In the genomic region with DNA sequence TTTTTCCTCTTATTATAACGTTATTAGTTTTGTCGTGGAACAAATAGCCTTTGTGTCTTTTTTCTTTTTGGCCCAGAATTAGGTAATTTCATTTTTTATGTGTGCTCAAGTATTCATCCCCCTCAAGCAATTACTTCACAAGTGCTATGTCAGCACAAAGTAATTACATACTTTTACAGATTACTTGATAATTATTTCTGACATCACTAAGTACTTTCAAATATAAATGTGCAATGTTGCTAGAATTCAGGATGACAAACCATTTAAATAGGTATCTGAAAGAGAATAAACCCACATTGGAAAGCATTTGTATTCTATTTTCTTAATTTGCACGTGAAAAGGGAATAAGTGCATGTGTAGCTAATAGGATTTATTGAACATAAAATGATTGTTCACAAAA, we compare ENCODE assay signal across 25 cellular contexts.
"Had no signal": no experiment of that assay in that cellular context is flagged by ENCODE, and none has a peak within 500 bp of the region (broad histone marks: within the 10 kb centered on the region; RNA-seq: fewer than 3 reads in every experiment).

No MANE protein-coding gene starts in this region.

- H3K4me1 Mint-ChIP-seq: activated B cell treated with CpG ODN at 0.5 μM for 24 hours; activated CD4-positive, alpha-beta T cell treated with anti-CD3 and anti-CD28 coated beads, Interleukin-2, amount 10 ng/mL, durations not matched to agents 24 days and 14 days; central memory CD8-positive, alpha-beta T cell; T-helper 17 cell had no signal

- H3K9me3 ChIP-seq: Peyer's patch had no signal

- H3K9me3 Mint-ChIP-seq: activated B cell treated with CpG ODN at 0.5 μM for 24 hours; activated naive CD4-positive, alpha-beta T cell treated with anti-CD3 and anti-CD28 coated beads for 36 hours; brain had no signal

- H3K27me3 ChIP-seq: Peyer's patch had no signal

- H3K27ac ChIP-seq: Peyer's patch had no signal

- H3K4me3 Mint-ChIP-seq: activated B cell treated with CpG ODN at 0.5 μM for 24 hours; activated CD4-positive, alpha-beta memory T cell treated with anti-CD3 and anti-CD28 coated beads for 36 hours; activated CD4-positive, alpha-beta T cell treated with anti-CD3 and anti-CD28 coated beads, Interleukin-2, amount 10 ng/mL, durations not matched to agents 24 days and 14 days; activated naive CD4-positive, alpha-beta T cell treated with anti-CD3 and anti-CD28 coated beads for 36 hours; activated naive CD8-positive, alpha-beta T cell; activated T-cell treated with anti-CD3 and anti-CD28 coated beads, Interleukin-2, amount 50 U/mL, for 4 hours; brain; central memory CD8-positive, alpha-beta T cell; T-helper 17 cell had no signal

- H3K27ac Mint-ChIP-seq: activated B cell treated with CpG ODN at 0.5 μM for 24 hours; activated CD4-positive, alpha-beta memory T cell treated with anti-CD3 and anti-CD28 coated beads for 36 hours; activated CD4-positive, alpha-beta T cell treated with anti-CD3 and anti-CD28 coated beads, Interleukin-2, amount 10 ng/mL, durations not matched to agents 24 days and 14 days; activated naive CD4-positive, alpha-beta T cell treated with anti-CD3 and anti-CD28 coated beads for 36 hours; activated naive CD8-positive, alpha-beta T cell; T-helper 17 cell had no signal

- H3K4me3 ChIP-seq: Peyer's patch had no signal

- H3K27me3 Mint-ChIP-seq: activated B cell treated with CpG ODN at 0.5 μM for 24 hours; activated CD4-positive, alpha-beta memory T cell treated with anti-CD3 and anti-CD28 coated beads for 36 hours; activated CD4-positive, alpha-beta T cell treated with anti-CD3 and anti-CD28 coated beads, Interleukin-2, amount 10 ng/mL, durations not matched to agents 24 days and 14 days; activated naive CD8-positive, alpha-beta T cell; brain; central memory CD8-positive, alpha-beta T cell; T-helper 17 cell had no signal

- H3K36me3 Mint-ChIP-seq: activated CD4-positive, alpha-beta memory T cell treated with anti-CD3 and anti-CD28 coated beads for 36 hours; activated naive CD8-positive, alpha-beta T cell; brain had no signal

- FAIRE-seq: astrocyte had no signal

- DNase-seq: activated B cell treated with CpG ODN at 0.5 μM for 24 hours; activated CD4-positive, alpha-beta memory T cell treated with anti-CD3 and anti-CD28 coated beads for 36 hours; activated CD4-positive, alpha-beta T cell treated with anti-CD3 and anti-CD28 coated beads for 1 hour; activated CD4-positive, alpha-beta T cell treated with anti-CD3 and anti-CD28 coated beads, Interleukin-2, amount 10 ng/mL, durations not matched to agents 24 days and 14 days; activated CD8-positive, alpha-beta memory T cell treated with anti-CD3 and anti-CD28 coated beads for 24 hours; activated gamma-delta T cell; activated naive CD4-positive, alpha-beta T cell treated with anti-CD3 and anti-CD28 coated beads for 36 hours; activated T-cell treated with anti-CD3 and anti-CD28 coated beads, Interleukin-2, amount 50 U/mL, for 4 hours; amygdala; Kasumi-1; KBM-7; NCI-H1694 treated with DMSO at 0.1 percent for 48 hours; NCI-H2029 treated with DMSO at 0.1 percent for 48 hours; NCI-H345; NCI-H510A; NCI-H526 treated with DMSO at 0.1 percent for 48 hours; NK-92 treated with Interleukin-12 subunit alpha and Interleukin-12 subunit beta, amount 100 ng/mL, for 24 hours; Peyer's patch; SHP77; T-helper 17 cell; T-helper 9 cell had no signal

- ATAC-seq: activated T-cell treated with anti-CD3 and anti-CD28 coated beads, Interleukin-2, amount 50 U/mL, for 4 hours; T-helper 17 cell had no signal

- H3K4me1 ChIP-seq: Peyer's patch had no signal

- H3K36me3 ChIP-seq: Peyer's patch had no signal
